Comparison of ENCODE assay signal across 13 cellular contexts in the genomic region with DNA sequence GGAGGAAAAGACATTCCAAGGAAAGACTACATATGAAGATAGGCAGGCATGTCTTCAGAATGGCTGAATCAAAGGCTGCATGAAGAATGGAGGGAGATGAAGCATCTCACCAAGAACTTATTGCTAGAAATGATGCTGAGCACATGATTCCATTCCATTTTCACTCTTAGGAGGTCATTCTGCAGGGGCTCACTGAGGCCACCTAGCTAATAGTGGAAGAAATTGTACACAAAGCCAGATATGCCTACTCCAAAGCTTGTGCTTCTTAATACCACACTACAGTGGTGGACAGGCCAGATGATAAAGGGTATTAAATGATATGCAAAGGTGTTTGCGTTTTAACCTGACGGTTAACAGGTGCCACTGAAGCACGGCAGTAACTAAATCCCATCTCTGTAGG. TPM values are rescaled to one million over a fixed set of nuclear protein-coding genes. Genes with fewer than 3 reads are reported as not detected.
DNase-seq lines count a peak whose midpoint lies in the region; ATAC-seq and TF ChIP-seq lines count a peak whose summit lies in the region.
"Had no signal": no experiment of that assay in that cellular context is flagged by ENCODE, and none has a peak within 500 bp of the region (broad histone marks: within the 10 kb centered on the region; RNA-seq: fewer than 3 reads in every experiment).

No MANE protein-coding gene starts in this region.

- DNase-seq in AG08395 (ENCODE audit: low spot score) (peak; percentile 42), SW480 (ENCODE audit: low spot score) (peak; percentile 14), foreskin keratinocyte (no peak), Peyer's patch (no peak)
- DNase-seq: activated CD4-positive, alpha-beta T cell treated with anti-CD3 and anti-CD28 coated beads, Interleukin-2, amount 50 U/mL, for 48 hours; Calu3; nephron progenitor cell; trophoblast cell had no signal

- H3K27ac ChIP-seq in foreskin keratinocyte (no peak overlapping the region), Peyer's patch (no peak overlapping the region)
- H3K27ac ChIP-seq: ascending aorta had no signal

- H3K27me3 ChIP-seq in foreskin keratinocyte (no peaks in the 10 kb centered on the region), Peyer's patch (no peaks in the 10 kb centered on the region)
- H3K27me3 ChIP-seq: ascending aorta had no signal

- no peak for TF ChIP-seq POLR2A in Peyer's patch (IDR thresholded peaks at IDR 0.05)

- peak; percentile 49 for TF ChIP-seq CTCF in foreskin keratinocyte (conservative IDR thresholded peaks at IDR 0.05)
- peak in 1 of 6 experiments; percentile 12 for TF ChIP-seq CTCF in Peyer's patch (IDR thresholded peaks at IDR 0.05)

- peak; percentile 58 for ATAC-seq in GM19351 (IDR thresholded peaks at IDR 0.05; ENCODE audit: unreplicated experiment)
- peak; percentile 23 for ATAC-seq in foreskin keratinocyte
- no peak for ATAC-seq in HG02623 (IDR thresholded peaks at IDR 0.05; ENCODE audit: unreplicated experiment)
- ATAC-seq in GM18511 (IDR thresholded peaks at IDR 0.05; ENCODE audit: unreplicated experiment): no peak
- no peak for ATAC-seq in HG02678 (IDR thresholded peaks at IDR 0.05; ENCODE audit: unreplicated experiment)

- H3K4me3 ChIP-seq in Peyer's patch: no peak overlapping the region
- H3K4me3 ChIP-seq: ascending aorta had no signal

- H3K36me3 ChIP-seq in Peyer's patch: peaks cover 0 to 68% (median 0%) of the 10 kb centered on the region in 3 donors

- no peaks in the 10 kb centered on the region for H3K9me3 ChIP-seq in Peyer's patch
- H3K9me3 ChIP-seq: ascending aorta had no signal

- H3K4me1 ChIP-seq in foreskin keratinocyte (no peaks in the 10 kb centered on the region), Peyer's patch (no peaks in the 10 kb centered on the region)
- H3K4me1 ChIP-seq: ascending aorta had no signal

RNA-seq across cellular contexts. Expression of a gene that starts 14.7 kb away (rescaled TPM):
- total RNA-seq in foreskin keratinocyte (70.4 and 82.4 TPM in 2 replicates), Peyer's patch (10 to 100 TPM; 17.3 to 41.3 (median 32.2) TPM)
- 129 and 142 TPM in 2 replicates for polyA plus RNA-seq in foreskin keratinocyte

RNA-seq across cellular contexts. Expression of a gene that starts 14.9 kb away (rescaled TPM):
- not detected in 2 replicates for total RNA-seq in foreskin keratinocyte
- polyA plus RNA-seq in foreskin keratinocyte: not detected in 2 replicates
- total RNA-seq in Peyer's patch: not detected
- total RNA-seq: ascending aorta, Calu3 had no signal

RNA-seq across cellular contexts. Expression of a gene that starts 51.7 kb away (rescaled TPM):
- total RNA-seq in foreskin keratinocyte (9.7 and 12.1 TPM in 2 replicates), Peyer's patch (1 to 10 TPM; 3.0 to 9.9 (median 7.4) TPM)
- polyA plus RNA-seq in foreskin keratinocyte: 6.1 and 6.9 TPM in 2 replicates

Comparison
In these comparisons a context has a peak if more than half of its experiments do, and no peak if none do; other contexts are left out.
1. DNase-seq: peak in AG08395 (single experiment) and SW480 (single experiment); none in foreskin keratinocyte (0 of 2) and Peyer's patch (0 of 3).
2. ATAC-seq: peak in GM19351 (single experiment) and foreskin keratinocyte (single experiment); none in HG02623 (single experiment), GM18511 (single experiment) and HG02678 (single experiment).